Comparison of ENCODE assay signal across 8 cellular contexts in the genomic region with DNA sequence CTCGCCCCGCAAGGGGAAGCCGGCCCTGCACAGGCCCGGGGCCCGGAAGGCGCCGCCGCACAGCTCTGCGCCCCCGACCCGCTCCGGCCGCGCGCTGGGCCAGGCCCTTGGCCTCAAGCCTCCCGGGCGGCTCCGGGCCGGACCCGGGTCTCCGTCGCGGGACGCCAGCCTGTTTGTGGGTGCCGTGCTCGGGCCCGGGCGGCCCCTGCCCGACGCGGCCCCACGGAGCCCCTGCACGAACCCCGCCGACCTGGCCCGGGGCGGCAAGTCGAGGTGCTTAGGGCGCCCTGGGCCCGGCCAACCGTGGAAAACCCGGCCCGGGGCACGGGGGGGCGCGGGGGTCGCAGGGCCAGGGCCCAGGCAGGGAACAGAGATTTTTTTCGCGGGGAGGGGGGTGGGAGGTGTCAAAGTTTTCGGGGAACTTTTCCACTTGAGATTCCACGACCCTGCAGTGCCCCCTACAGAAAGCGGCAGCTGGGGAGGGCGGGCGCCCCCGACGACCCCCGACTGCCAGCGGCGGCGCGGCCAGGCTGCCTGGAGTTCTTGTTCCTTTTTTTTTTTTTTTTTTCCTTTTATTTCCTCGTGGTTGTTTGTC. TPM values are rescaled to one million over a fixed set of nuclear protein-coding genes. Genes with fewer than 3 reads are reported as not detected.
DNase-seq lines count a peak whose midpoint lies in the region; ATAC-seq and TF ChIP-seq lines count a peak whose summit lies in the region.

No MANE protein-coding gene starts in this region.

- peak overlapping the region; percentile 95 for H3K4me2 ChIP-seq in neural progenitor cell

- H3K9me3 Mint-ChIP-seq in activated CD8-positive, alpha-beta memory T cell treated with anti-CD3 and anti-CD28 coated beads, Interleukin-2, amount 10 ng/mL, durations not matched to agents 7 days and 5 days (ENCODE audit: low read depth) = no peaks in the 10 kb centered on the region
- H3K9me3 Mint-ChIP-seq in neural progenitor cell = no peaks in the 10 kb centered on the region

- H3F3A ChIP-seq in neural progenitor cell (ENCODE audit: low read depth) = peaks cover 29% of the 10 kb centered on the region

- H3K27ac ChIP-seq in esophagus muscularis mucosa (replicated peaks in 1 of 4) (peak overlapping the region; percentile 88 to 98 (median 95)), neural progenitor cell (no peak overlapping the region)

- under 1% methylated on average over 23 of the region's 62 CpGs for WGBS in esophagus muscularis mucosa

- H3K27me3 ChIP-seq in esophagus muscularis mucosa = no peaks in the 10 kb centered on the region
- H3K27me3 ChIP-seq in neural progenitor cell = peaks cover 15% of the 10 kb centered on the region

- no peak for TF ChIP-seq CTCF in esophagus muscularis mucosa (IDR thresholded peaks at IDR 0.05)
- TF ChIP-seq CTCF in neural progenitor cell (IDR thresholded peaks at IDR 0.05) = no peak

- no peak for TF ChIP-seq POLR2A in esophagus muscularis mucosa (IDR thresholded peaks at IDR 0.05; ENCODE audit: low read depth)

- H3K4me1 ChIP-seq in esophagus muscularis mucosa (peaks cover 32 to 84% (median 77%) of the 10 kb centered on the region in 4 donors), neural progenitor cell (peaks cover 24% of the 10 kb centered on the region)

- H3K4me3 Mint-ChIP-seq in activated CD8-positive, alpha-beta memory T cell treated with anti-CD3 and anti-CD28 coated beads, Interleukin-2, amount 10 ng/mL, durations not matched to agents 7 days and 5 days = peak overlapping the region; percentile 99
- H3K4me3 Mint-ChIP-seq in neural progenitor cell = peak overlapping the region; percentile 97

- peak overlapping the region; percentile 81 to 88 (median 84) for H3K4me3 ChIP-seq in esophagus muscularis mucosa
- peak overlapping the region; percentile 85 for H3K4me3 ChIP-seq in neural progenitor cell

- intact Hi-C loops in esophagus muscularis mucosa (cut with DNase I) = loop anchor here (2.0 to 5.0 kb wide), 3 partner anchors 43 to 168 kb away; a partner anchor contains a TSS

- TF ChIP-seq EP300 in esophagus muscularis mucosa (IDR thresholded peaks at IDR 0.05) = no peak

- no peak overlapping the region for H3K9ac ChIP-seq in neural progenitor cell

- CTCF ChIA-PET in activated CD8-positive, alpha-beta memory T cell treated with anti-CD3 and anti-CD28 coated beads, Interleukin-2, amount 10 ng/mL, durations not matched to agents 7 days and 5 days (lab: Charles Lee) = interaction anchor here (0.6 to 5.1 kb wide), 29 partner anchors 9 to 846 kb away, joined by 3 to 41 read pairs (median 4); a partner anchor contains a TSS

- H3K9me3 ChIP-seq in esophagus muscularis mucosa (no peaks in the 10 kb centered on the region), neural progenitor cell (ENCODE audit: low read depth) (no peaks in the 10 kb centered on the region)

- peaks cover 42% of the 10 kb centered on the region for H3K79me2 ChIP-seq in neural progenitor cell (ENCODE audit: low read depth)

- peaks cover 28% of the 10 kb centered on the region for H4K20me1 ChIP-seq in neural progenitor cell (ENCODE audit: low read depth)

- peak; percentile 21 for ATAC-seq in GM18498 (IDR thresholded peaks at IDR 0.05; ENCODE audit: unreplicated experiment)
- peak; percentile 22 for ATAC-seq in HG03439 (IDR thresholded peaks at IDR 0.05; ENCODE audit: unreplicated experiment)
- ATAC-seq in activated CD8-positive, alpha-beta memory T cell treated with anti-CD3 and anti-CD28 coated beads, Interleukin-2, amount 10 ng/mL, durations not matched to agents 7 days and 5 days = peak; percentile 16

- H3K36me3 Mint-ChIP-seq in activated CD8-positive, alpha-beta memory T cell treated with anti-CD3 and anti-CD28 coated beads, Interleukin-2, amount 10 ng/mL, durations not matched to agents 7 days and 5 days = peaks cover 17% of the 10 kb centered on the region
- H3K36me3 Mint-ChIP-seq in neural progenitor cell = no peaks in the 10 kb centered on the region

- peak; percentile 56 for DNase-seq in activated CD8-positive, alpha-beta memory T cell treated with anti-CD3 and anti-CD28 coated beads, Interleukin-2, amount 10 ng/mL, durations not matched to agents 7 days and 5 days
- peak; percentile 85 for DNase-seq in esophagus muscularis mucosa (ENCODE audit: extremely low spot score)
- peak; percentile 55 for DNase-seq in neural progenitor cell (ENCODE audit: low spot score)
- DNase-seq in NCI-H187 treated with DMSO at 0.1 percent for 48 hours (lab: John Stamatoyannopoulos, UW) = no peak
- no peak for DNase-seq in GOT3 (lab: John Stamatoyannopoulos, UW)
- no peak for DNase-seq in NCI-H1092 (lab: John Stamatoyannopoulos, UW)

- H2AFZ ChIP-seq in neural progenitor cell (replicated peaks) = peak overlapping the region; percentile 99

- H3K4me1 Mint-ChIP-seq in activated CD8-positive, alpha-beta memory T cell treated with anti-CD3 and anti-CD28 coated beads, Interleukin-2, amount 10 ng/mL, durations not matched to agents 7 days and 5 days = peaks cover 12% of the 10 kb centered on the region
- peaks cover 7% of the 10 kb centered on the region for H3K4me1 Mint-ChIP-seq in neural progenitor cell

- no peaks in the 10 kb centered on the region for H3K27me3 Mint-ChIP-seq in activated CD8-positive, alpha-beta memory T cell treated with anti-CD3 and anti-CD28 coated beads, Interleukin-2, amount 10 ng/mL, durations not matched to agents 7 days and 5 days
- peaks cover 8% of the 10 kb centered on the region for H3K27me3 Mint-ChIP-seq in neural progenitor cell (ENCODE audit: insufficient read depth, low read depth)

- H3K27ac Mint-ChIP-seq in activated CD8-positive, alpha-beta memory T cell treated with anti-CD3 and anti-CD28 coated beads, Interleukin-2, amount 10 ng/mL, durations not matched to agents 7 days and 5 days = peak overlapping the region; percentile 98
- H3K27ac Mint-ChIP-seq in neural progenitor cell = no peak overlapping the region

- H3K36me3 ChIP-seq in esophagus muscularis mucosa (no peaks in the 10 kb centered on the region), neural progenitor cell (no peaks in the 10 kb centered on the region)

RNA-seq across cellular contexts. Expression of a gene that starts 0.8 kb away (rescaled TPM):
- total RNA-seq in activated CD8-positive, alpha-beta memory T cell treated with anti-CD3 and anti-CD28 coated beads, Interleukin-2, amount 10 ng/mL, durations not matched to agents 7 days and 5 days = 100 to 1,000 TPM; 120 to 165 TPM
- 10 to 100 TPM; 36.6 to 57.7 (median 43.5) TPM for total RNA-seq in esophagus muscularis mucosa
- 41.2 and 46.6 TPM in 2 replicates for total RNA-seq in neural progenitor cell (ENCODE audit: low replicate concordance)

RNA-seq across cellular contexts. Expression of a gene that starts 42.3 kb away (rescaled TPM):
- 10 to 100 TPM; 19.3 to 30.4 TPM for total RNA-seq in activated CD8-positive, alpha-beta memory T cell treated with anti-CD3 and anti-CD28 coated beads, Interleukin-2, amount 10 ng/mL, durations not matched to agents 7 days and 5 days
- 10 to 100 TPM; 29.0 to 59.0 (median 50.5) TPM for total RNA-seq in esophagus muscularis mucosa
- total RNA-seq in neural progenitor cell (ENCODE audit: low replicate concordance) = 10.9 and 29.4 TPM in 2 replicates

Comparison
In these comparisons a context has a peak if more than half of its experiments do, and no peak if none do; other contexts are left out.
1. DNase-seq: peak in activated CD8-positive, alpha-beta memory T cell treated with anti-CD3 and anti-CD28 coated beads, Interleukin-2, amount 10 ng/mL, durations not matched to agents 7 days and 5 days (single experiment), esophagus muscularis mucosa (single experiment) and neural progenitor cell (single experiment); none in NCI-H187 treated with DMSO at 0.1 percent for 48 hours (single experiment), GOT3 (single experiment) and NCI-H1092 (single experiment).
2. Peak in every context shown above with its lines, with median percentiles within 50 percentile points of each other: ATAC-seq.